ENCODE assay signal across 10 cellular contexts in the genomic region with DNA sequence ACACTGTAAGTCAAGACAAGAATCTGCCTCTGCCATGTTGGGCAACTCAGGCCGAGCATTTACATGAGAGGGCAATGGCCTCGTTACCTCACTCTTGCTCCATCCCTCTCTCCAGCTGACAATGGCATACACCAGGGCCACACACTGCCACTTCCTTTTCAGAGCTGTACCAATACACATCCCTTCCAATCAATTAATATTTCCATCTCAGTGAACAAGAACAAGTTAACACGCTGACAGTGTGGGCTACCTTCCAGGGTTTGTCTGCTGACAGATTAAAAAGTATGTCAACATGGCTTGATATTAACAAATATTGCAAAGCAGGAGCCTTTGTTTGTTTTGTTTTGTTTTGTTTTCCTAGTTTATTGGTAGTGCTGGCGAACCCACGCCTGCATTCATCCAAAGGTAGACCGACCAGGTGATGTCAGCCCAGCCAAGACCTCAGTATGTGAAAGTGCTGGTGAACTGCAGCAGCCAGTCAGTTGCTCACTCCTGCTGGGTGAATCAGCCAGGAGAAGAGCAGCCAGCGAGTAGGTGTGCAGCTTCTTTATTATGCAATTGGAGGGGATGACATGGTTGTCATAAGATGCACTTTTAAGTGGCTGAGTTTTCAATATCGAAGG.
A peak's percentile ranks its signal among the peaks of the same experiment; 100 is the strongest.
DNase-seq lines count a peak whose midpoint lies in the region; ATAC-seq and TF ChIP-seq lines count a peak whose summit lies in the region.
"Had no signal": no experiment of that assay in that cellular context is flagged by ENCODE, and none has a peak within 500 bp of the region (broad histone marks: within the 10 kb centered on the region; RNA-seq: fewer than 3 reads in every experiment).

No MANE protein-coding gene starts in this region.

- no peaks in the 10 kb centered on the region for H3K27me3 Mint-ChIP-seq in activated T-cell treated with anti-CD3 and anti-CD28 coated beads, Interleukin-2, amount 50 U/mL, for 72 hours (ENCODE audit: low read depth)

- peaks cover 77% of the 10 kb centered on the region for H3K4me1 Mint-ChIP-seq in activated T-cell treated with anti-CD3 and anti-CD28 coated beads, Interleukin-2, amount 50 U/mL, for 72 hours (ENCODE audit: low read depth)

- no peaks in the 10 kb centered on the region for H3K9me3 ChIP-seq in lower lobe of right lung

- ATAC-seq in activated T-cell treated with anti-CD3 and anti-CD28 coated beads, Interleukin-2, amount 50 U/mL, for 72 hours (replicated peaks in 1 of 2) = peak; percentile 33 to 36
- peak; percentile 66 to 69 for ATAC-seq in lower lobe of right lung

- H3K4me1 ChIP-seq in lower lobe of right lung = peaks cover 5% of the 10 kb centered on the region

- DNase-seq in DMS53 treated with DMSO at 0.1 percent for 48 hours (lab: John Stamatoyannopoulos, UW; ENCODE audit: unreplicated experiment) (peak; percentile 23), NB4 (ENCODE audit: low read depth) (peak; percentile 74), lower lobe of right lung (peak; percentile 56), iPS-NIHi11 (ENCODE audit: low spot score) (no peak), DMS 273 (lab: John Stamatoyannopoulos, UW; ENCODE audit: unreplicated experiment) (no peak), hippocampal formation (lab: John Stamatoyannopoulos, UW) (no peak)
- DNase-seq in activated T-cell treated with anti-CD3 and anti-CD28 coated beads, Interleukin-2, amount 50 U/mL, for 72 hours = peak in 1 of 2 donors; percentile 46
- DNase-seq: foreskin fibroblast, NCI-H2227 treated with DMSO at 0.1 percent for 48 hours, T1000 had no signal

- TF ChIP-seq CTCF in NB4 (IDR thresholded peaks at IDR 0.05; ENCODE audit: low read depth, low read length) (no peak), lower lobe of right lung (IDR thresholded peaks at IDR 0.05) (no peak)

- no peak overlapping the region for H3K27ac ChIP-seq in lower lobe of right lung

- intact Hi-C loops in lower lobe of right lung (cut with DNase I) = no loop called here

- H3K27me3 ChIP-seq in lower lobe of right lung (ENCODE audit: low read depth) = no peaks in the 10 kb centered on the region

- peak overlapping the region; percentile 2 to 46 for H3K4me3 Mint-ChIP-seq in activated T-cell treated with anti-CD3 and anti-CD28 coated beads, Interleukin-2, amount 50 U/mL, for 72 hours

- TF ChIP-seq POLR2A in NB4 (IDR thresholded peaks at IDR 0.05; ENCODE audit: extremely low read depth, insufficient read length) = no peak

- H3K36me3 Mint-ChIP-seq in activated T-cell treated with anti-CD3 and anti-CD28 coated beads, Interleukin-2, amount 50 U/mL, for 72 hours (ENCODE audit: insufficient read depth in 2 of 2) = peaks cover 0 to 2% of the 10 kb centered on the region in 2 donors

- H3K9me3 Mint-ChIP-seq in activated T-cell treated with anti-CD3 and anti-CD28 coated beads, Interleukin-2, amount 50 U/mL, for 72 hours = peaks cover 0 to 2% of the 10 kb centered on the region in 2 donors

- H3K36me3 ChIP-seq in lower lobe of right lung = no peaks in the 10 kb centered on the region

- H3K4me3 ChIP-seq in NB4 (ENCODE audit: low read depth, low read length) (no peak overlapping the region), lower lobe of right lung (no peak overlapping the region)

- H3K27ac Mint-ChIP-seq in activated T-cell treated with anti-CD3 and anti-CD28 coated beads, Interleukin-2, amount 50 U/mL, for 72 hours = peak overlapping the region; percentile 47

Comparison
In these comparisons a context has a peak if more than half of its experiments do, and no peak if none do; other contexts are left out.
1. DNase-seq: peak in DMS53 treated with DMSO at 0.1 percent for 48 hours (single experiment), NB4 (single experiment) and lower lobe of right lung (single experiment); none in iPS-NIHi11 (single experiment), DMS 273 (single experiment) and hippocampal formation (0 of 2).